8 cellular contexts compared by ENCODE assay signal in genomic region chr14:73740921-73741326, GRCh38. TPM values are rescaled to one million over a fixed set of nuclear protein-coding genes. Genes with fewer than 3 reads are reported as not detected.
DNase-seq lines count a peak whose midpoint lies in the region; ATAC-seq and TF ChIP-seq lines count a peak whose summit lies in the region.

No MANE protein-coding gene starts in this region.

- peak overlapping the region; percentile 72 to 90 for H3K4me3 Mint-ChIP-seq in activated T-cell treated with anti-CD3 and anti-CD28 coated beads, Interleukin-2, amount 50 U/mL, for 72 hours

- peak overlapping the region; percentile 19 for H3K27ac ChIP-seq in brain microvascular endothelial cell
- H3K27ac ChIP-seq in thoracic aorta = peak overlapping the region; percentile 73 to 89

- peaks cover 57% of the 10 kb centered on the region for H3K4me1 Mint-ChIP-seq in activated T-cell treated with anti-CD3 and anti-CD28 coated beads, Interleukin-2, amount 50 U/mL, for 72 hours (ENCODE audit: low read depth)

- no peak for ATAC-seq in activated T-cell treated with anti-CD3 and anti-CD28 coated beads, Interleukin-2, amount 50 U/mL, for 72 hours (replicated peaks in 1 of 2)
- ATAC-seq in left lobe of liver (peak; percentile 88), thoracic aorta (ENCODE audit: insufficient number of reproducible peaks, low FRiP score, low read depth) (peak; percentile 60)

- TF ChIP-seq CTCF in brain microvascular endothelial cell (IDR thresholded peaks at IDR 0.05; ENCODE audit: low read depth, low read length, missing control alignments) (no peak), thoracic aorta (IDR thresholded peaks at IDR 0.05) (no peak), GM10248 (IDR thresholded peaks at IDR 0.05; ENCODE audit: control extremely low read depth, extremely low read depth, low read depth, missing control alignments) (no peak)

- H3K36me3 ChIP-seq in brain microvascular endothelial cell (replicated peaks) (peaks cover 30% of the 10 kb centered on the region), thoracic aorta (peaks cover 23% of the 10 kb centered on the region)

- POLR2A ChIA-PET in GM10248 (lab: Yijun Ruan, JAX) = interaction anchor here (2.9 to 3.9 kb wide), 2 partner anchors 13 to 19 kb away, joined by 10 to 26 read pairs; a partner anchor contains a TSS

- H3K36me3 Mint-ChIP-seq in activated T-cell treated with anti-CD3 and anti-CD28 coated beads, Interleukin-2, amount 50 U/mL, for 72 hours (ENCODE audit: insufficient read depth in 2 of 2) = peaks cover 6 to 12% of the 10 kb centered on the region in 2 donors

- H3K9me3 Mint-ChIP-seq in activated T-cell treated with anti-CD3 and anti-CD28 coated beads, Interleukin-2, amount 50 U/mL, for 72 hours = no peaks in the 10 kb centered on the region

- peaks cover 65 to 76% of the 10 kb centered on the region in 2 donors for H3K4me1 ChIP-seq in thoracic aorta (ENCODE audit: control insufficient read depth in 1 of 2, low read depth in 2 of 2)

- no peaks in the 10 kb centered on the region for H3K9me3 ChIP-seq in thoracic aorta

- H3K27ac Mint-ChIP-seq in activated T-cell treated with anti-CD3 and anti-CD28 coated beads, Interleukin-2, amount 50 U/mL, for 72 hours = no peak overlapping the region

- no peak for DNase-seq in activated T-cell treated with anti-CD3 and anti-CD28 coated beads, Interleukin-2, amount 50 U/mL, for 72 hours
- DNase-seq in activated T-cell treated with anti-CD3 and anti-CD28 coated beads for 4 hours (no peak), brain microvascular endothelial cell (no peak), left lobe of liver (ENCODE audit: low spot score) (peak; percentile 94), thoracic aorta (ENCODE audit: low spot score) (no peak), activated gamma-delta T cell (lab: John Stamatoyannopoulos, UW) (no peak), cortex of kidney (lab: John Stamatoyannopoulos, UW) (no peak), GM10248 (ENCODE audit: extremely low spot score) (no peak)

- in situ Hi-C loops in brain microvascular endothelial cell (cut with HindIII; ENCODE audit: low pct_ligation_motif_present, low sequenced_read_pairs) = no loop called here

- H3K4me3 ChIP-seq in brain microvascular endothelial cell (ENCODE audit: low read depth, low read length) (no peak overlapping the region), thoracic aorta (peak overlapping the region; percentile 63)

- H3K27me3 ChIP-seq in brain microvascular endothelial cell (replicated peaks) (no peaks in the 10 kb centered on the region), thoracic aorta (replicated peaks; ENCODE audit: insufficient read depth) (no peaks in the 10 kb centered on the region)

- no peaks in the 10 kb centered on the region for H3K27me3 Mint-ChIP-seq in activated T-cell treated with anti-CD3 and anti-CD28 coated beads, Interleukin-2, amount 50 U/mL, for 72 hours (ENCODE audit: low read depth)

- CTCF ChIA-PET in GM10248 (lab: Yijun Ruan, JAX) = interaction anchor here (0.7 to 11.5 kb wide), 9 partner anchors 9 to 90 kb away, joined by 3 to 128 read pairs (median 6); partner anchors contain the start of gene PNMA1

RNA-seq across cellular contexts. Expression of gene PNMA1, which starts 26.7 kb away (rescaled TPM):
- 10 to 100 TPM; 38.1 to 47.5 TPM for total RNA-seq in activated T-cell treated with anti-CD3 and anti-CD28 coated beads, Interleukin-2, amount 50 U/mL, for 72 hours
- total RNA-seq in left lobe of liver (2.3 TPM), thoracic aorta (10 to 100 TPM; 27.3 to 37.4 TPM)

Comparison
In these comparisons a context has a peak if more than half of its experiments do, and no peak if none do; other contexts are left out.
1. ATAC-seq: peak in left lobe of liver (single experiment) and thoracic aorta (single experiment); none in activated T-cell treated with anti-CD3 and anti-CD28 coated beads, Interleukin-2, amount 50 U/mL, for 72 hours (0 of 2).